In the genomic region with DNA sequence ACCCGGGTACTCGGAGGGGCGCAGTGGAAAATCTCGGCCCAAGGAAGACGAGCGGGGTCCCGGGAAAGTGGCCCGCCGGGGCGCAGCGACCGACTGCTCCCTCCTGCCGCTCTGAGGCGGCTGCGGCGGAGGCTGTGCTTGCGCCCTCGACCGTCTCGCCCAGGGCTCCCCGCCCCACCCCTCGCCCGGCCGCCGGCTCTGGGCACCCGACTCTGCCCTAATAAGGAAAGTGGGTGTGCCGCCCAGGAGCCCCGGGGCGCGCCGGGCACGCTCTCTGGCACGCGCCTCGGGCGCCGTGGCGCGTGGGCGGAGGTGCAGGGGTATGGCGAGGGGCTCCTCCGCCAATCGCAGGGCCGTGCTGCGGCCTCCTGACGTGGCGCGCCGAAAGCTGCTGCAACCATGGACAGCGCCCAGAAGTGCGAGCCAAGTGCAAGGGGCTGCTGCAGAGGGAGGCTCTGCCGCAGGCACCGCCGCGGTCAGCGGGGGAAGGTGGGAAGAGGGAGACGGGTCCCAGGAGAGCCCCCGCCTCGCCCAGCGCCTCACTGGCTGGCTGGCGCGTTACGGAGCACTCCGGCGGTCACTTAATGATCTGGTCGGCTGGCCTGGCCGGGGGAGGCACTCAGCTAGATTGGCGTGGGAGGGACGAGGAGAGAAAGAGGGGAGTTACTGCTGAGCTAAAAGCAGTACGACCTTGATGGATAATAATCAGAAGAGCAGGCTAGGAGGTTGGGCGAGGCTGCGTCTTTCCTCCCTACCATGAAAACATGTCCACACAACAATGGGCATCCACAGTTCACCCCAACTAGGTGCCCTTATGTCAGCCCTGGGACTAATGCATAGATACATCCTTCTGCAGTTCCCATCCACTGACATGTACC, we compare ENCODE assay signal across 8 cellular contexts. TPM values are rescaled to one million over a fixed set of nuclear protein-coding genes. Genes with fewer than 3 reads are reported as not detected.
DNase-seq lines count a peak whose midpoint lies in the region; ATAC-seq lines count a peak whose summit lies in the region.

A gene with protein sequence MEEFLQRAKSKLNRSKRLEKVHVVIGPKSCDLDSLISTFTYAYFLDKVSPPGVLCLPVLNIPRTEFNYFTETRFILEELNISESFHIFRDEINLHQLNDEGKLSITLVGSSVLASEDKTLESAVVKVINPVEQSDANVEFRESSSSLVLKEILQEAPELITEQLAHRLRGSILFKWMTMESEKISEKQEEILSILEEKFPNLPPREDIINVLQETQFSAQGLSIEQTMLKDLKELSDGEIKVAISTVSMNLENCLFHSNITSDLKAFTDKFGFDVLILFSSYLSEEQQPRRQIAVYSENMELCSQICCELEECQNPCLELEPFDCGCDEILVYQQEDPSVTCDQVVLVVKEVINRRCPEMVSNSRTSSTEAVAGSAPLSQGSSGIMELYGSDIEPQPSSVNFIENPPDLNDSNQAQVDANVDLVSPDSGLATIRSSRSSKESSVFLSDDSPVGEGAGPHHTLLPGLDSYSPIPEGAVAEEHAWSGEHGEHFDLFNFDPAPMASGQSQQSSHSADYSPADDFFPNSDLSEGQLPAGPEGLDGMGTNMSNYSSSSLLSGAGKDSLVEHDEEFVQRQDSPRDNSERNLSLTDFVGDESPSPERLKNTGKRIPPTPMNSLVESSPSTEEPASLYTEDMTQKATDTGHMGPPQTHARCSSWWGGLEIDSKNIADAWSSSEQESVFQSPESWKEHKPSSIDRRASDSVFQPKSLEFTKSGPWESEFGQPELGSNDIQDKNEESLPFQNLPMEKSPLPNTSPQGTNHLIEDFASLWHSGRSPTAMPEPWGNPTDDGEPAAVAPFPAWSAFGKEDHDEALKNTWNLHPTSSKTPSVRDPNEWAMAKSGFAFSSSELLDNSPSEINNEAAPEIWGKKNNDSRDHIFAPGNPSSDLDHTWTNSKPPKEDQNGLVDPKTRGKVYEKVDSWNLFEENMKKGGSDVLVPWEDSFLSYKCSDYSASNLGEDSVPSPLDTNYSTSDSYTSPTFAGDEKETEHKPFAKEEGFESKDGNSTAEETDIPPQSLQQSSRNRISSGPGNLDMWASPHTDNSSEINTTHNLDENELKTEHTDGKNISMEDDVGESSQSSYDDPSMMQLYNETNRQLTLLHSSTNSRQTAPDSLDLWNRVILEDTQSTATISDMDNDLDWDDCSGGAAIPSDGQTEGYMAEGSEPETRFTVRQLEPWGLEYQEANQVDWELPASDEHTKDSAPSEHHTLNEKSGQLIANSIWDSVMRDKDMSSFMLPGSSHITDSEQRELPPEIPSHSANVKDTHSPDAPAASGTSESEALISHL (N-terminal part only) (minus strand): TSS at position 131 of the 878 bp plus-strand sequence. CDS start 151 bp downstream, outside the sequence.

- no peak within 1 kb of the TSS for H2BK5ac ChIP-seq in neuronal stem cell (ENCODE audit: low read length)

- H3K36me3 Mint-ChIP-seq in activated naive CD4-positive, alpha-beta T cell treated with anti-CD3 and anti-CD28 coated beads for 36 hours (ENCODE audit: low read depth), result no peaks in the 10 kb centered on the region

- peaks cover 4 to 27% (median 18%) of the 10 kb centered on the region in 3 experiments for H3K27me3 ChIP-seq in neuronal stem cell (ENCODE audit: control insufficient read depth in 3 of 3, insufficient read depth in 3 of 3, low read depth in 1 of 3, low read length in 3 of 3)

- no peak within 1 kb of the TSS for H4K8ac ChIP-seq in neuronal stem cell (ENCODE audit: low read depth, low read length)

- no peak within 1 kb of the TSS for H2BK120ac ChIP-seq in neuronal stem cell (ENCODE audit: low read depth, low read length)

- H3K9ac ChIP-seq in neuronal stem cell (ENCODE audit: low read depth, low read length, poor library complexity), result no peak within 1 kb of the TSS

- no peak within 1 kb of the TSS for H3K23ac ChIP-seq in neuronal stem cell (ENCODE audit: low read depth, low read length, poor library complexity)

- no peaks in the 10 kb centered on the region for H3K9me3 ChIP-seq in neuronal stem cell (replicated peaks in 1 of 2; ENCODE audit: control insufficient read depth in 2 of 2, insufficient read depth in 1 of 2, low read depth in 1 of 2, low read length in 2 of 2)

- H3K4me3 Mint-ChIP-seq in activated naive CD4-positive, alpha-beta T cell treated with anti-CD3 and anti-CD28 coated beads for 36 hours, result no peak within 1 kb of the TSS

- peaks cover 0 to 9% of the 10 kb centered on the region in 2 donors for H3K4me1 ChIP-seq in neuronal stem cell (ENCODE audit: control insufficient read depth in 2 of 2, insufficient read depth in 1 of 2, low read depth in 1 of 2, low read length in 2 of 2)

- peak within 1 kb of the TSS; percentile 94 for H2AFZ ChIP-seq in neuronal stem cell (ENCODE audit: low read length)

- H3K79me1 ChIP-seq in neuronal stem cell (ENCODE audit: low read depth, low read length), result no peaks in the 10 kb centered on the region

- CTCF ChIA-PET in activated naive CD4-positive, alpha-beta T cell treated with anti-CD3 and anti-CD28 coated beads for 36 hours (lab: Charles Lee), result no interaction called here

- H2BK12ac ChIP-seq in neuronal stem cell (ENCODE audit: low read length), result no peak within 1 kb of the TSS

- intact Hi-C loops in activated naive CD4-positive, alpha-beta T cell treated with anti-CD3 and anti-CD28 coated beads for 36 hours (cut with micrococcal nuclease), result no loop called here

- H3K4me1 Mint-ChIP-seq in activated naive CD4-positive, alpha-beta T cell treated with anti-CD3 and anti-CD28 coated beads for 36 hours (ENCODE audit: low read depth), result peaks cover 4% of the 10 kb centered on the region

- H3K27ac ChIP-seq in neuronal stem cell (replicated peaks; ENCODE audit: low read length), result no peak within 1 kb of the TSS

- H3K4me3 ChIP-seq in neuronal stem cell (ENCODE audit: low read length in 2 of 2), result peak within 1 kb of the TSS; percentile 53 to 66

- H3K14ac ChIP-seq in neuronal stem cell (ENCODE audit: low read length), result no peak within 1 kb of the TSS

- DNase-seq in activated naive CD4-positive, alpha-beta T cell treated with anti-CD3 and anti-CD28 coated beads for 36 hours, result peak; percentile 36
- no peak for DNase-seq in activated naive CD4-positive, alpha-beta T cell treated with anti-CD3 and anti-CD28 coated beads, Interleukin-2, amount 50 U/mL, for 16 hours
- DNase-seq in NCI-H1436 (lab: John Stamatoyannopoulos, UW) (peak; percentile 77), germinal center (ENCODE audit: low spot score) (peak; percentile 35), neuronal stem cell (ENCODE audit: low spot score) (peak; percentile 77), middle frontal gyrus (ENCODE audit: extremely low spot score, low spot score) (no peak)
- DNase-seq in activated T-cell treated with anti-CD3 and anti-CD28 coated beads, Interleukin-2, amount 50 U/mL, for 48 hours, result peak; percentile 25 to 44

- H2BK15ac ChIP-seq in neuronal stem cell (ENCODE audit: low read length), result no peak within 1 kb of the TSS

- WGBS in neuronal stem cell (ENCODE audit: extremely low coverage in 2 of 2, insufficient read length in 2 of 2, insufficient replicate concordance in 1 of 2), 2 donors, result no CpG with 5 or more reads among the region's 72 CpGs

- no peak within 1 kb of the TSS for H4K91ac ChIP-seq in neuronal stem cell (ENCODE audit: low read depth, low read length, poor library complexity)

- H3K36me3 ChIP-seq in neuronal stem cell (replicated peaks in 1 of 2; ENCODE audit: control insufficient read depth in 2 of 2, insufficient read depth in 2 of 2, low read length in 2 of 2), result no peaks in the 10 kb centered on the region

- H3K27me3 Mint-ChIP-seq in activated naive CD4-positive, alpha-beta T cell treated with anti-CD3 and anti-CD28 coated beads for 36 hours (ENCODE audit: low read depth), result peaks cover 54% of the 10 kb centered on the region

- no peak within 1 kb of the TSS for H2AK5ac ChIP-seq in neuronal stem cell (ENCODE audit: low read depth, low read length)

- no peak within 1 kb of the TSS for H3K18ac ChIP-seq in neuronal stem cell (ENCODE audit: low read length)

- no peak for ATAC-seq in HG03108 (IDR thresholded peaks at IDR 0.05; ENCODE audit: unreplicated experiment)

- H3K27ac Mint-ChIP-seq in activated naive CD4-positive, alpha-beta T cell treated with anti-CD3 and anti-CD28 coated beads for 36 hours, result no peak within 1 kb of the TSS

- peak within 1 kb of the TSS; percentile 82 for H3K4me2 ChIP-seq in neuronal stem cell (ENCODE audit: insufficient read depth, low read length, poor library complexity, severe bottlenecking)

- H3K9me3 Mint-ChIP-seq in activated naive CD4-positive, alpha-beta T cell treated with anti-CD3 and anti-CD28 coated beads for 36 hours, result no peaks in the 10 kb centered on the region

- no peak within 1 kb of the TSS for H3K4ac ChIP-seq in neuronal stem cell (ENCODE audit: low read length)

RNA-seq across cellular contexts. Expression of the gene that starts here (rescaled TPM):
- total RNA-seq in activated naive CD4-positive, alpha-beta T cell treated with anti-CD3 and anti-CD28 coated beads for 36 hours, result under 1 TPM in 1 of 2 experiments, not detected in 1; 0.38 TPM
- 7.1 TPM for polyA plus RNA-seq in neuronal stem cell (2013, experiment 1 of 2)
- 7.5 TPM for polyA plus RNA-seq in neuronal stem cell (2013, experiment 2 of 2)

Comparison
In these comparisons a context has a peak if more than half of its experiments do, and no peak if none do; other contexts are left out.
1. Peak in DNase-seq in activated naive CD4-positive, alpha-beta T cell treated with anti-CD3 and anti-CD28 coated beads for 36 hours; RNA of the gene not detected or under 1 TPM.
2. DNase-seq: peak in NCI-H1436 (single experiment), activated T-cell treated with anti-CD3 and anti-CD28 coated beads, Interleukin-2, amount 50 U/mL, for 48 hours (2 of 2), germinal center (single experiment) and neuronal stem cell (single experiment); none in activated naive CD4-positive, alpha-beta T cell treated with anti-CD3 and anti-CD28 coated beads, Interleukin-2, amount 50 U/mL, for 16 hours (single experiment) and middle frontal gyrus (single experiment).